8 cellular contexts compared by ENCODE assay signal in genomic region chr14:61188196-61188595, GRCh38.
DNase-seq lines count a peak whose midpoint lies in the region; ATAC-seq, FAIRE-seq and TF ChIP-seq lines count a peak whose summit lies in the region.

No MANE protein-coding gene starts in this region.

- TF ChIP-seq CTCF in mammary epithelial cell (conservative IDR thresholded peaks at IDR 0.05 in 1 of 2, IDR thresholded peaks at IDR 0.05 in 1 of 2; ENCODE audit: extremely low read depth in 1 of 2, insufficient read depth in 1 of 2, low read depth in 1 of 2, low read length in 2 of 2), result no peak
- TF ChIP-seq CTCF in kidney (IDR thresholded peaks at IDR 0.05; ENCODE audit: borderline replicate concordance, extremely low read depth, insufficient read depth), result no peak
- no peak for TF ChIP-seq CTCF in thoracic aorta (IDR thresholded peaks at IDR 0.05)
- TF ChIP-seq CTCF in RWPE1 (conservative IDR thresholded peaks at IDR 0.05; ENCODE audit: low read depth), result no peak

- peak overlapping the region; percentile 9 for H3K4me3 Mint-ChIP-seq in activated CD4-positive, alpha-beta T cell treated with anti-CD3 and anti-CD28 coated beads, Interleukin-2, amount 10 ng/mL, durations not matched to agents 7 days and 5 days

- WGBS in mammary epithelial cell (ENCODE audit: low coverage, missing lambda C conversion rate), result 68% methylated on average over 5 of the region's 21 CpGs

- H3K27ac Mint-ChIP-seq in activated CD4-positive, alpha-beta T cell treated with anti-CD3 and anti-CD28 coated beads, Interleukin-2, amount 10 ng/mL, durations not matched to agents 7 days and 5 days, result no peak overlapping the region

- intact Hi-C loops in mammary epithelial cell (cut with micrococcal nuclease), result no loop called here
- intact Hi-C loops in kidney (cut with DNase I), result no loop called here

- peaks cover 14% of the 10 kb centered on the region for H3K4me1 Mint-ChIP-seq in activated CD4-positive, alpha-beta T cell treated with anti-CD3 and anti-CD28 coated beads, Interleukin-2, amount 10 ng/mL, durations not matched to agents 7 days and 5 days

- H3K27me3 ChIP-seq in mammary epithelial cell (ENCODE audit: insufficient read depth, low read length) (no peaks in the 10 kb centered on the region), thoracic aorta (replicated peaks; ENCODE audit: insufficient read depth) (no peaks in the 10 kb centered on the region)

- no peak for FAIRE-seq in kidney (lab: Jason Lieb, UNC)

- H3K4me1 ChIP-seq in mammary epithelial cell (ENCODE audit: insufficient read depth, low read length), result peaks cover 18% of the 10 kb centered on the region
- no peaks in the 10 kb centered on the region for H3K4me1 ChIP-seq in kidney (ENCODE audit: control insufficient read depth in 1 of 2, insufficient read depth in 1 of 2, low read depth in 1 of 2, low read length in 2 of 2)
- H3K4me1 ChIP-seq in thoracic aorta (ENCODE audit: control insufficient read depth in 1 of 2, low read depth in 2 of 2), result peaks cover 25 to 54% of the 10 kb centered on the region in 2 donors

- in situ Hi-C loops in mammary epithelial cell (cut with MboI; ENCODE audit: low sequenced_read_pairs in 2 of 2), result loop anchor here in 1 of 2 donors (25.0 kb wide), 1 partner anchor 151 kb away; no protein-coding TSS in a partner anchor

- no peaks in the 10 kb centered on the region for H3K9me3 Mint-ChIP-seq in activated CD4-positive, alpha-beta T cell treated with anti-CD3 and anti-CD28 coated beads, Interleukin-2, amount 10 ng/mL, durations not matched to agents 7 days and 5 days

- H3K9ac ChIP-seq in mammary epithelial cell (ENCODE audit: insufficient read depth, low read length) (no peak overlapping the region), kidney (ENCODE audit: low read length in 2 of 2) (no peak overlapping the region)

- POLR2A ChIA-PET in activated CD4-positive, alpha-beta T cell treated with anti-CD3 and anti-CD28 coated beads, Interleukin-2, amount 10 ng/mL, durations not matched to agents 7 days and 5 days (lab: Charles Lee), result no interaction called here
- POLR2A ChIA-PET in RWPE1 (lab: Yijun Ruan, JAX; ENCODE audit: low non-redundant PET), result no interaction called here

- H3K4me3 ChIP-seq in mammary epithelial cell (replicated peaks in 1 of 3; ENCODE audit: insufficient read depth in 1 of 3, low read depth in 2 of 3, low read length in 3 of 3) (peak overlapping the region in 1 of 3 experiments; percentile 29), kidney (ENCODE audit: low read length in 2 of 2) (no peak overlapping the region), thoracic aorta (peak overlapping the region; percentile 70)

- DNase-seq in activated CD4-positive, alpha-beta T cell treated with anti-CD3 and anti-CD28 coated beads, Interleukin-2, amount 10 ng/mL, durations not matched to agents 7 days and 5 days, result no peak
- DNase-seq in activated CD4-positive, alpha-beta T cell treated with anti-CD3 and anti-CD28 coated beads, Interleukin-2, amount 50 U/mL, for 1 hour, result no peak
- DNase-seq in mammary epithelial cell (no peak), kidney (peak; percentile 81), thoracic aorta (ENCODE audit: low spot score) (no peak), RWPE1 (ENCODE audit: low spot score) (no peak)
- no peak for DNase-seq in effector CD8-positive, alpha-beta T cell (lab: John Stamatoyannopoulos, UW)

- H3K36me3 ChIP-seq in mammary epithelial cell (ENCODE audit: insufficient read depth, low read length) (no peaks in the 10 kb centered on the region), kidney (ENCODE audit: control insufficient read depth in 1 of 2, insufficient read depth in 2 of 2, low read length in 2 of 2) (no peaks in the 10 kb centered on the region), thoracic aorta (no peaks in the 10 kb centered on the region)

- no peaks in the 10 kb centered on the region for H3K9me3 ChIP-seq in mammary epithelial cell (replicated peaks; ENCODE audit: insufficient read depth, low read length)
- H3K9me3 ChIP-seq in kidney (ENCODE audit: control insufficient read depth in 1 of 2, low read length in 2 of 2), result no peaks in the 10 kb centered on the region
- H3K9me3 ChIP-seq in thoracic aorta, result no peaks in the 10 kb centered on the region

- no peaks in the 10 kb centered on the region for H3K36me3 Mint-ChIP-seq in activated CD4-positive, alpha-beta T cell treated with anti-CD3 and anti-CD28 coated beads, Interleukin-2, amount 10 ng/mL, durations not matched to agents 7 days and 5 days (ENCODE audit: low read depth)

- CTCF ChIA-PET in activated CD4-positive, alpha-beta T cell treated with anti-CD3 and anti-CD28 coated beads, Interleukin-2, amount 10 ng/mL, durations not matched to agents 7 days and 5 days (lab: Charles Lee), result no interaction called here
- CTCF ChIA-PET in mammary epithelial cell (lab: Charles Lee; ENCODE audit: low non-redundant PET), result no interaction called here
- CTCF ChIA-PET in RWPE1 (lab: Yijun Ruan, JAX), result no interaction called here

- dilution Hi-C loops in mammary epithelial cell (cut with HindIII; ENCODE audit: low sequenced_read_pairs), result no loop called here

- no peak overlapping the region for H3K27ac ChIP-seq in mammary epithelial cell (ENCODE audit: insufficient read depth, low read depth, low read length)
- no peak overlapping the region for H3K27ac ChIP-seq in kidney (ENCODE audit: low read depth in 2 of 2, low read length in 2 of 2)
- peak overlapping the region in 1 of 2 donors; percentile 51 for H3K27ac ChIP-seq in thoracic aorta
- no peak overlapping the region for H3K27ac ChIP-seq in RWPE1

- H4K20me1 ChIP-seq in mammary epithelial cell (ENCODE audit: insufficient read depth, low read length), result no peaks in the 10 kb centered on the region

- H3K4me2 ChIP-seq in mammary epithelial cell (ENCODE audit: insufficient read depth, low read depth, low read length), result peak overlapping the region; percentile 55

- H3K79me2 ChIP-seq in mammary epithelial cell (ENCODE audit: insufficient read depth, low read length), result no peaks in the 10 kb centered on the region

- H2AFZ ChIP-seq in mammary epithelial cell (ENCODE audit: low read depth, low read length), result peak overlapping the region; percentile 71

- peaks cover 64% of the 10 kb centered on the region for H3K27me3 Mint-ChIP-seq in activated CD4-positive, alpha-beta T cell treated with anti-CD3 and anti-CD28 coated beads, Interleukin-2, amount 10 ng/mL, durations not matched to agents 7 days and 5 days

- no TSS peak for BruUV-seq in mammary epithelial cell (replicated peaks; lab: Mats Ljungman, UMichigan)

- ATAC-seq in thoracic aorta (ENCODE audit: insufficient number of reproducible peaks, low FRiP score, low read depth), result no peak
- no peak for ATAC-seq in HG02885 (IDR thresholded peaks at IDR 0.05; ENCODE audit: poor library complexity, unreplicated experiment)
